Comparison of ENCODE assay signal across 30 cellular contexts in genomic region chr17:73575470-73576235, GRCh38.
A peak's percentile ranks its signal among the peaks of the same experiment; 100 is the strongest.
DNase-seq lines count a peak whose midpoint lies in the region; ATAC-seq, FAIRE-seq and TF ChIP-seq lines count a peak whose summit lies in the region.
"Had no signal": no experiment of that assay in that cellular context is flagged by ENCODE, and none has a peak within 500 bp of the region (broad histone marks: within the 10 kb centered on the region; RNA-seq: fewer than 3 reads in every experiment).

No MANE protein-coding gene starts in this region.

- DNase-seq in D721Med (ENCODE audit: insufficient read length, low spot score), result peak; percentile 72
- DNase-seq in NCI-H146 treated with DMSO at 0.1 percent for 48 hours (lab: John Stamatoyannopoulos, UW; ENCODE audit: unreplicated experiment), result peak; percentile 86
- DNase-seq in SK-N-SH, result peak; percentile 71
- DNase-seq in naive B cell, result no peak
- DNase-seq in NCI-H1930 (lab: John Stamatoyannopoulos, UW), result no peak
- no peak for DNase-seq in activated CD4-positive, alpha-beta memory T cell treated with anti-CD3 and anti-CD28 coated beads for 36 hours
- DNase-seq in activated CD8-positive, alpha-beta memory T cell treated with anti-CD3 and anti-CD28 coated beads, Interleukin-2, amount 10 ng/mL, durations not matched to agents 7 days and 5 days, result no peak
- DNase-seq: activated CD4-positive, alpha-beta T cell treated with anti-CD3 and anti-CD28 coated beads, Interleukin-2, amount 50 U/mL, for 48 hours; activated CD8-positive, alpha-beta memory T cell treated with anti-CD3 and anti-CD28 coated beads, Interleukin-2, amount 50 U/mL, for 48 hours; anterior cingulate cortex; caudate nucleus; endodermal cell; heart left ventricle; lower lobe of right lung; NCI-H187; posterior cingulate gyrus; stimulated activated CD4-positive, alpha-beta T cell treated with anti-CD3 and anti-CD28 coated beads, Interleukin-12 subunit alpha, Interleukin-12 subunit beta, amount 100 ng/mL, for 4 hours; stimulated activated CD4-positive, alpha-beta T cell treated with anti-CD3 and anti-CD28 coated beads, Interleukin-4, amount 100 ng/mL, for 1 hour; upper lobe of right lung had no signal

- peaks cover 64 to 83% (median 76%) of the 10 kb centered on the region in 3 donors for H3K4me1 Mint-ChIP-seq in naive B cell
- H3K4me1 Mint-ChIP-seq in activated CD4-positive, alpha-beta memory T cell treated with anti-CD3 and anti-CD28 coated beads for 36 hours (ENCODE audit: low read depth), result no peaks in the 10 kb centered on the region
- no peaks in the 10 kb centered on the region for H3K4me1 Mint-ChIP-seq in activated CD8-positive, alpha-beta memory T cell treated with anti-CD3 and anti-CD28 coated beads, Interleukin-2, amount 10 ng/mL, durations not matched to agents 7 days and 5 days
- H3K4me1 Mint-ChIP-seq: CD14-positive monocyte had no signal

- no peaks in the 10 kb centered on the region for H4K20me1 ChIP-seq in SK-N-SH (ENCODE audit: insufficient read depth)

- no peaks in the 10 kb centered on the region for H3K36me3 ChIP-seq in SK-N-SH (replicated peaks in 1 of 2; ENCODE audit: control insufficient read depth in 1 of 2, insufficient read depth in 2 of 2, low read length in 1 of 2)
- H3K36me3 ChIP-seq: esophagus muscularis mucosa, heart left ventricle, lower lobe of right lung, neural progenitor cell, upper lobe of right lung had no signal

- no peaks in the 10 kb centered on the region for H3K9me2 ChIP-seq in SK-N-SH

- H3K27me3 Mint-ChIP-seq in naive B cell, result no peaks in the 10 kb centered on the region
- peaks cover 3% of the 10 kb centered on the region for H3K27me3 Mint-ChIP-seq in activated CD4-positive, alpha-beta memory T cell treated with anti-CD3 and anti-CD28 coated beads for 36 hours
- H3K27me3 Mint-ChIP-seq in activated CD8-positive, alpha-beta memory T cell treated with anti-CD3 and anti-CD28 coated beads, Interleukin-2, amount 10 ng/mL, durations not matched to agents 7 days and 5 days, result peaks cover 23% of the 10 kb centered on the region
- H3K27me3 Mint-ChIP-seq: activated naive CD8-positive, alpha-beta T cell; dendritic cell treated with granulocyte-macrophage colony-stimulating factor and Interleukin-4, amounts not matched to agents 40 ng/mL and 50 ng/mL, for 4 days had no signal

- no peak overlapping the region for H2AFZ ChIP-seq in SK-N-SH (ENCODE audit: low read depth)
- H2AFZ ChIP-seq: neural progenitor cell had no signal

- intact Hi-C loops in activated CD4-positive, alpha-beta memory T cell treated with anti-CD3 and anti-CD28 coated beads for 36 hours (cut with micrococcal nuclease), result no loop called here

- H3K4me3 Mint-ChIP-seq in naive B cell, result peak overlapping the region in 4 of 8 donors; percentile 0 to 67 (median 32)
- H3K4me3 Mint-ChIP-seq in activated CD4-positive, alpha-beta memory T cell treated with anti-CD3 and anti-CD28 coated beads for 36 hours, result no peak overlapping the region
- H3K4me3 Mint-ChIP-seq in activated CD8-positive, alpha-beta memory T cell treated with anti-CD3 and anti-CD28 coated beads, Interleukin-2, amount 10 ng/mL, durations not matched to agents 7 days and 5 days, result no peak overlapping the region
- H3K4me3 Mint-ChIP-seq: activated naive CD8-positive, alpha-beta T cell; CD14-positive monocyte; dendritic cell treated with granulocyte-macrophage colony-stimulating factor and Interleukin-4, amounts not matched to agents 40 ng/mL and 50 ng/mL, for 4 days; endodermal cell; neural progenitor cell had no signal

- peaks cover 0 to 11% of the 10 kb centered on the region in 2 experiments; a peak in 1 of 4 replicates for H3K4me1 ChIP-seq in SK-N-SH (ENCODE audit: control insufficient read depth in 1 of 2, insufficient read depth in 2 of 2, low read depth in 1 of 2, low read length in 1 of 2)
- H3K4me1 ChIP-seq: esophagus muscularis mucosa, foreskin keratinocyte, heart left ventricle, lower lobe of right lung, upper lobe of right lung had no signal

- TF ChIP-seq CTCF in D721Med (IDR thresholded peaks at IDR 0.05; ENCODE audit: insufficient read depth, missing control alignments) (no peak), SK-N-SH (IDR thresholded peaks at IDR 0.05) (no peak)

- CTCF ChIA-PET in SK-N-SH (lab: Yijun Ruan, JAX), result interaction anchor here (0.9 to 2.3 kb wide), 3 partner anchors 10 to 28 kb away, joined by 3 to 14 read pairs (median 6); no protein-coding TSS in a partner anchor
- CTCF ChIA-PET in activated CD4-positive, alpha-beta memory T cell treated with anti-CD3 and anti-CD28 coated beads for 36 hours (lab: Charles Lee), result no interaction called here
- CTCF ChIA-PET in activated CD8-positive, alpha-beta memory T cell treated with anti-CD3 and anti-CD28 coated beads, Interleukin-2, amount 10 ng/mL, durations not matched to agents 7 days and 5 days (lab: Charles Lee), result no interaction called here

- POLR2A ChIA-PET in SK-N-SH (lab: Yijun Ruan, JAX), result no interaction called here
- POLR2A ChIA-PET in activated CD4-positive, alpha-beta memory T cell treated with anti-CD3 and anti-CD28 coated beads for 36 hours (lab: Charles Lee), result no interaction called here

- FAIRE-seq in D721Med (lab: Jason Lieb, UNC), result peak; percentile 98
- FAIRE-seq: RCC 7860, TTC549 had no signal

- H3K9ac ChIP-seq in SK-N-SH, result no peak overlapping the region
- H3K9ac ChIP-seq: neural progenitor cell had no signal

- 16% methylated on average over 16 of the region's 16 CpGs for WGBS in SK-N-SH (ENCODE audit: low lambda C conversion rate)

- H3K79me2 ChIP-seq in SK-N-SH (ENCODE audit: insufficient read depth), result no peaks in the 10 kb centered on the region

- no peaks in the 10 kb centered on the region for H3K36me3 Mint-ChIP-seq in naive B cell
- H3K36me3 Mint-ChIP-seq in activated CD4-positive, alpha-beta memory T cell treated with anti-CD3 and anti-CD28 coated beads for 36 hours, result no peaks in the 10 kb centered on the region
- no peaks in the 10 kb centered on the region for H3K36me3 Mint-ChIP-seq in activated CD8-positive, alpha-beta memory T cell treated with anti-CD3 and anti-CD28 coated beads, Interleukin-2, amount 10 ng/mL, durations not matched to agents 7 days and 5 days
- H3K36me3 Mint-ChIP-seq: CD14-positive monocyte had no signal

- H3K27ac Mint-ChIP-seq in naive B cell, result peak overlapping the region in 4 of 6 donors; percentile 39 to 80 (median 55)
- no peak overlapping the region for H3K27ac Mint-ChIP-seq in activated CD4-positive, alpha-beta memory T cell treated with anti-CD3 and anti-CD28 coated beads for 36 hours
- no peak overlapping the region for H3K27ac Mint-ChIP-seq in activated CD8-positive, alpha-beta memory T cell treated with anti-CD3 and anti-CD28 coated beads, Interleukin-2, amount 10 ng/mL, durations not matched to agents 7 days and 5 days
- H3K27ac Mint-ChIP-seq: activated naive CD8-positive, alpha-beta T cell; activated T-helper 2 cell treated with anti-CD3 and anti-CD28 coated beads, Interferon-gamma antibody, Interleukin-2, Interleukin-4, amounts not matched to agents 10 μg/mL and 5 μg/mL and 100 μg/mL, durations not matched to agents 14 hours and 24 hours and 36 hours; CD14-positive monocyte; dendritic cell treated with granulocyte-macrophage colony-stimulating factor and Interleukin-4, amounts not matched to agents 40 ng/mL and 50 ng/mL, for 4 days; endodermal cell; neural progenitor cell had no signal

- H3K9me3 Mint-ChIP-seq in naive B cell, result no peaks in the 10 kb centered on the region
- H3K9me3 Mint-ChIP-seq in activated CD4-positive, alpha-beta memory T cell treated with anti-CD3 and anti-CD28 coated beads for 36 hours, result no peaks in the 10 kb centered on the region
- no peaks in the 10 kb centered on the region for H3K9me3 Mint-ChIP-seq in activated CD8-positive, alpha-beta memory T cell treated with anti-CD3 and anti-CD28 coated beads, Interleukin-2, amount 10 ng/mL, durations not matched to agents 7 days and 5 days (ENCODE audit: low read depth)
- H3K9me3 Mint-ChIP-seq: activated T-helper 2 cell treated with anti-CD3 and anti-CD28 coated beads, Interferon-gamma antibody, Interleukin-2, Interleukin-4, amounts not matched to agents 10 μg/mL and 5 μg/mL and 100 μg/mL, durations not matched to agents 14 hours and 24 hours and 36 hours; CD14-positive monocyte; dendritic cell treated with granulocyte-macrophage colony-stimulating factor and Interleukin-4, amounts not matched to agents 40 ng/mL and 50 ng/mL, for 4 days; endodermal cell; neural progenitor cell had no signal

- no peaks in the 10 kb centered on the region for H3F3A ChIP-seq in SK-N-SH (replicated peaks; ENCODE audit: insufficient read depth)

- H3K9me3 ChIP-seq in SK-N-SH, result no peaks in the 10 kb centered on the region
- H3K9me3 ChIP-seq: esophagus muscularis mucosa, heart left ventricle, lower lobe of right lung, upper lobe of right lung had no signal

- TF ChIP-seq EP300 in SK-N-SH (IDR thresholded peaks at IDR 0.05; ENCODE audit: borderline replicate concordance in 1 of 2, low read depth in 1 of 2, low read length in 1 of 2), result peak in 1 of 2 experiments; percentile 55; a peak in 1 of 4 replicates

- no peak for TF ChIP-seq RAD21 in SK-N-SH (IDR thresholded peaks at IDR 0.05; ENCODE audit: low read length)

- ATAC-seq in naive B cell (ENCODE audit: low read depth in 2 of 2), result no peak
- ATAC-seq in activated CD8-positive, alpha-beta memory T cell treated with anti-CD3 and anti-CD28 coated beads, Interleukin-2, amount 10 ng/mL, durations not matched to agents 7 days and 5 days, result no peak
- ATAC-seq: activated CD4-positive, CD25-positive, alpha-beta regulatory T cell treated with anti-CD3 and anti-CD28 coated beads, Interleukin-2, amount 50 U/mL, for 24 hours; foreskin keratinocyte; heart left ventricle; lower lobe of right lung; sciatic nerve; upper lobe of right lung had no signal

- H3K4me2 ChIP-seq in SK-N-SH, result no peak overlapping the region
- H3K4me2 ChIP-seq: neural progenitor cell had no signal

- no peaks in the 10 kb centered on the region for H3K27me3 ChIP-seq in SK-N-SH (ENCODE audit: insufficient read depth)
- H3K27me3 ChIP-seq: heart left ventricle, neural progenitor cell, upper lobe of right lung had no signal

- H3K4me3 ChIP-seq in SK-N-SH (ENCODE audit: low read depth in 2 of 2, low read length in 1 of 2), result no peak overlapping the region
- H3K4me3 ChIP-seq: esophagus muscularis mucosa, heart left ventricle, lower lobe of right lung, neural progenitor cell, upper lobe of right lung had no signal

- no peak overlapping the region for H3K27ac ChIP-seq in SK-N-SH (ENCODE audit: low read depth in 2 of 2, low read length in 1 of 2)
- H3K27ac ChIP-seq: esophagus muscularis mucosa, foreskin keratinocyte, heart left ventricle, lower lobe of right lung, neural progenitor cell, upper lobe of right lung had no signal

TF ChIP-seq in SK-N-SH, 30 proteins besides CTCF, POLR2A, EP300 and RAD21 (continues in another document):
- no peak for TF ChIP-seq USF1 (IDR thresholded peaks at IDR 0.05; ENCODE audit: borderline replicate concordance, low read depth)

Comparison
In these comparisons a context has a peak if more than half of its experiments do, and no peak if none do; other contexts are left out.
1. DNase-seq: peak in D721Med (single experiment), NCI-H146 treated with DMSO at 0.1 percent for 48 hours (single experiment) and SK-N-SH (single experiment); none in naive B cell (single experiment), NCI-H1930 (0 of 2), activated CD4-positive, alpha-beta memory T cell treated with anti-CD3 and anti-CD28 coated beads for 36 hours (single experiment) and activated CD8-positive, alpha-beta memory T cell treated with anti-CD3 and anti-CD28 coated beads, Interleukin-2, amount 10 ng/mL, durations not matched to agents 7 days and 5 days (single experiment).
2. H3K27ac Mint-ChIP-seq: peak in naive B cell (4 of 6); none in activated CD4-positive, alpha-beta memory T cell treated with anti-CD3 and anti-CD28 coated beads for 36 hours (single experiment) and activated CD8-positive, alpha-beta memory T cell treated with anti-CD3 and anti-CD28 coated beads, Interleukin-2, amount 10 ng/mL, durations not matched to agents 7 days and 5 days (single experiment).